Comparison of ENCODE assay signal across 1 cellular context in the genomic region with DNA sequence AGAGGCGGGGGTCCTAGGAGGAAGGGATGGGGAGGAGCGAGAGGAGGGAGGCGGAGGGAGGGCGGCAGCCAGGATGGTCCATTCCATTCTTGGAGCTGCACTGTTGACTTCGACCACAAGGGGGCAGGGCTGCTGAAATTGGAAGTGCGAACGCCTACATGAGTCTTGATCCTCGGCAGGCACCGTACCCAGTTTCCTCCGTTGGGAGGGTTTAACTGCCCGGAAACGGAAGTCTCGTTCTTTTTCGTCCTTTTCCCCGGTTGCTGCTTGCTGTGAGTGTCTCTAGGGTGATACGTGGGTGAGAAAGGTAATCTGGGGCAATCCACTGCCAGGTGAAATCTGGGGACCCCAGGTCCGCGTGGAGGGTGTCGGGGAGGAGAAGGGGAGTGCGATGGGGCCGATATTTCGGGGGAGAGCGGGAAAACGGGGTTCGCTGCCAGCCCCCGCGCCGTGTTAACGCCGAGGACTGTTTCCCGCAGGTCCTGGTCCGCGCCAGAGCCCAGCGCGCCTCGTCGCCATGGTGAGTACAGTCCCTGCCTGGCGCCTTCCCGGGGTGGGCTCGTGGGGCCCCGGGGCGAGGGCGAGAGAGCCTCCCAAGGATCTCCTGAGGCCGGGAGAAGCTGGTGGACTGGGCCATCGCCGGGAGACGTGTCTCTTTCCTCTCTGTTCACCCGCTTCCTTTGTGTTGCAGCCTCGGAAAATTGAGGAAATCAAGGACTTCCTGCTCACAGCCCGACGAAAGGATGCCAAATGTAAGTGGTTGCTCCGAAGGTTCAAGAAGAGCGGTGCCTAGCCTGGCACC.
TF ChIP-seq lines count a peak whose summit lies in the region.

A gene (plus strand): TSS at position 240 of the 802 bp plus-strand sequence. CDS start 278 bp downstream, at position 518.

TF ChIP-seq in K562, 482 proteins besides CTCF, POLR2A, EP300 and RAD21 (continued from another document and continues in another):
- TF ChIP-seq, protein P1, sequence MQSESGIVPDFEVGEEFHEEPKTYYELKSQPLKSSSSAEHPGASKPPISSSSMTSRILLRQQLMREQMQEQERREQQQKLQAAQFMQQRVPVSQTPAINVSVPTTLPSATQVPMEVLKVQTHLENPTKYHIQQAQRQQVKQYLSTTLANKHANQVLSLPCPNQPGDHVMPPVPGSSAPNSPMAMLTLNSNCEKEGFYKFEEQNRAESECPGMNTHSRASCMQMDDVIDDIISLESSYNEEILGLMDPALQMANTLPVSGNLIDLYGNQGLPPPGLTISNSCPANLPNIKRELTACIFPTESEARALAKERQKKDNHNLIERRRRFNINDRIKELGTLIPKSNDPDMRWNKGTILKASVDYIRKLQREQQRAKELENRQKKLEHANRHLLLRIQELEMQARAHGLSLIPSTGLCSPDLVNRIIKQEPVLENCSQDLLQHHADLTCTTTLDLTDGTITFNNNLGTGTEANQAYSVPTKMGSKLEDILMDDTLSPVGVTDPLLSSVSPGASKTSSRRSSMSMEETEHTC (IDR thresholded peaks at IDR 0.05): no peak
- TF ChIP-seq NR2C1 (IDR thresholded peaks at IDR 0.05) (peak; percentile 50; the same call in 1 of the 2 replicates), NR2C1 (tag; IDR thresholded peaks at IDR 0.05) (no peak), ZNF445 (CRISPR knock-in tag; IDR thresholded peaks at IDR 0.05; ENCODE audit: low read depth) (no peak), DACH1 (IDR thresholded peaks at IDR 0.05; ENCODE audit: partially characterized antibody) (no peak), ZNF263 (CRISPR knock-in tag; IDR thresholded peaks at IDR 0.05; ENCODE audit: borderline replicate concordance) (peak; percentile 80), CTBP1 (IDR thresholded peaks at IDR 0.05; ENCODE audit: borderline replicate concordance) (peak; percentile 58; the same call in 1 of the 2 replicates), ZBTB1 (CRISPR knock-in tag; IDR thresholded peaks at IDR 0.05; ENCODE audit: borderline replicate concordance, low read depth) (peak; percentile 44; the same call in 1 of the 2 replicates), FOXK1 (CRISPR knock-in tag; IDR thresholded peaks at IDR 0.05; ENCODE audit: borderline replicate concordance) (peak; percentile 81; the same call in 1 of the 2 replicates), EP400 (IDR thresholded peaks at IDR 0.05) (peak; percentile 98), TRIM24 (IDR thresholded peaks at IDR 0.05) (peak in 1 of 2 experiments; percentile 64; a peak in 1 of 4 replicates), BRF1 (IDR thresholded peaks at IDR 0.05; ENCODE audit: borderline replicate concordance, extremely low read depth, insufficient read length) (no peak), SMAD1 (IDR thresholded peaks at IDR 0.05; ENCODE audit: low read depth, low read length, partially characterized antibody) (peak; percentile 86), CSDE1 (IDR thresholded peaks at IDR 0.05) (no peak), POLR2AphosphoS5 (IDR thresholded peaks at IDR 0.05; ENCODE audit: control insufficient read depth, insufficient read depth, low read depth, low read length) (peak; percentile 99), ZFP36 (IDR thresholded peaks at IDR 0.05; ENCODE audit: low read depth, low read length, partially characterized antibody) (no peak), PTTG1 (tag; IDR thresholded peaks at IDR 0.05; ENCODE audit: low read depth) (no peak), JUNB (CRISPR knock-in tag; conservative IDR thresholded peaks at IDR 0.05) (no peak), ZNF316 (IDR thresholded peaks at IDR 0.05) (0 out of 2 replicates have a peak, but pooled peaks have one; percentile 12), NFE2L1 (tag; IDR thresholded peaks at IDR 0.05; ENCODE audit: borderline replicate concordance, low read depth) (no peak), MTA2 (IDR thresholded peaks at IDR 0.05; ENCODE audit: low read depth) (no peak), HNRNPK (IDR thresholded peaks at IDR 0.05; ENCODE audit: low read depth, low read length, poor library complexity, severe bottlenecking) (no peak), MEF2D (tag; conservative IDR thresholded peaks at IDR 0.05; ENCODE audit: low read depth) (no peak), RCOR1 (IDR thresholded peaks at IDR 0.05; ENCODE audit: borderline replicate concordance in 1 of 2, low read depth in 2 of 2, low read length in 2 of 2) (peak; percentile 34 to 84; a peak in 2 of 4 replicates), ZC3H11A (IDR thresholded peaks at IDR 0.05; ENCODE audit: low read depth, low read length) (no peak), XRCC5 (IDR thresholded peaks at IDR 0.05; ENCODE audit: low read depth, low read length) (peak; percentile 99), MYNN (IDR thresholded peaks at IDR 0.05) (0 out of 2 replicates have a peak, but pooled peaks have one; percentile 14), MYNN (CRISPR knock-in tag; IDR thresholded peaks at IDR 0.05) (no peak), ARID1B (IDR thresholded peaks at IDR 0.05) (peak; percentile 47), RFX5 (IDR thresholded peaks at IDR 0.05; ENCODE audit: low read depth, low read length) (no peak), TAL1 (IDR thresholded peaks at IDR 0.05) (0 out of 2 replicates have a peak, but pooled peaks have one; percentile 3)
- TF ChIP-seq, protein P2, sequence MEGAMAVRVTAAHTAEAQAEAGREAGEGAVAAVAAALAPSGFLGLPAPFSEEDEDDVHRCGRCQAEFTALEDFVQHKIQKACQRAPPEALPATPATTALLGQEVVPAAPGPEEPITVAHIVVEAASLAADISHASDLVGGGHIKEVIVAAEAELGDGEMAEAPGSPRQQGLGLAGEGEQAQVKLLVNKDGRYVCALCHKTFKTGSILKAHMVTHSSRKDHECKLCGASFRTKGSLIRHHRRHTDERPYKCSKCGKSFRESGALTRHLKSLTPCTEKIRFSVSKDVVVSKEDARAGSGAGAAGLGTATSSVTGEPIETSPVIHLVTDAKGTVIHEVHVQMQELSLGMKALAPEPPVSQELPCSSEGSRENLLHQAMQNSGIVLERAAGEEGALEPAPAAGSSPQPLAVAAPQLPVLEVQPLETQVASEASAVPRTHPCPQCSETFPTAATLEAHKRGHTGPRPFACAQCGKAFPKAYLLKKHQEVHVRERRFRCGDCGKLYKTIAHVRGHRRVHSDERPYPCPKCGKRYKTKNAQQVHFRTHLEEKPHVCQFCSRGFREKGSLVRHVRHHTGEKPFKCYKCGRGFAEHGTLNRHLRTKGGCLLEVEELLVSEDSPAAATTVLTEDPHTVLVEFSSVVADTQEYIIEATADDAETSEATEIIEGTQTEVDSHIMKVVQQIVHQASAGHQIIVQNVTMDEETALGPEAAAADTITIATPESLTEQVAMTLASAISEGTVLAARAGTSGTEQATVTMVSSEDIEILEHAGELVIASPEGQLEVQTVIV (CRISPR knock-in tag; IDR thresholded peaks at IDR 0.05; ENCODE audit: borderline replicate concordance): peak; percentile 31; the same call in 1 of the 2 replicates
- TF ChIP-seq, protein P3, sequence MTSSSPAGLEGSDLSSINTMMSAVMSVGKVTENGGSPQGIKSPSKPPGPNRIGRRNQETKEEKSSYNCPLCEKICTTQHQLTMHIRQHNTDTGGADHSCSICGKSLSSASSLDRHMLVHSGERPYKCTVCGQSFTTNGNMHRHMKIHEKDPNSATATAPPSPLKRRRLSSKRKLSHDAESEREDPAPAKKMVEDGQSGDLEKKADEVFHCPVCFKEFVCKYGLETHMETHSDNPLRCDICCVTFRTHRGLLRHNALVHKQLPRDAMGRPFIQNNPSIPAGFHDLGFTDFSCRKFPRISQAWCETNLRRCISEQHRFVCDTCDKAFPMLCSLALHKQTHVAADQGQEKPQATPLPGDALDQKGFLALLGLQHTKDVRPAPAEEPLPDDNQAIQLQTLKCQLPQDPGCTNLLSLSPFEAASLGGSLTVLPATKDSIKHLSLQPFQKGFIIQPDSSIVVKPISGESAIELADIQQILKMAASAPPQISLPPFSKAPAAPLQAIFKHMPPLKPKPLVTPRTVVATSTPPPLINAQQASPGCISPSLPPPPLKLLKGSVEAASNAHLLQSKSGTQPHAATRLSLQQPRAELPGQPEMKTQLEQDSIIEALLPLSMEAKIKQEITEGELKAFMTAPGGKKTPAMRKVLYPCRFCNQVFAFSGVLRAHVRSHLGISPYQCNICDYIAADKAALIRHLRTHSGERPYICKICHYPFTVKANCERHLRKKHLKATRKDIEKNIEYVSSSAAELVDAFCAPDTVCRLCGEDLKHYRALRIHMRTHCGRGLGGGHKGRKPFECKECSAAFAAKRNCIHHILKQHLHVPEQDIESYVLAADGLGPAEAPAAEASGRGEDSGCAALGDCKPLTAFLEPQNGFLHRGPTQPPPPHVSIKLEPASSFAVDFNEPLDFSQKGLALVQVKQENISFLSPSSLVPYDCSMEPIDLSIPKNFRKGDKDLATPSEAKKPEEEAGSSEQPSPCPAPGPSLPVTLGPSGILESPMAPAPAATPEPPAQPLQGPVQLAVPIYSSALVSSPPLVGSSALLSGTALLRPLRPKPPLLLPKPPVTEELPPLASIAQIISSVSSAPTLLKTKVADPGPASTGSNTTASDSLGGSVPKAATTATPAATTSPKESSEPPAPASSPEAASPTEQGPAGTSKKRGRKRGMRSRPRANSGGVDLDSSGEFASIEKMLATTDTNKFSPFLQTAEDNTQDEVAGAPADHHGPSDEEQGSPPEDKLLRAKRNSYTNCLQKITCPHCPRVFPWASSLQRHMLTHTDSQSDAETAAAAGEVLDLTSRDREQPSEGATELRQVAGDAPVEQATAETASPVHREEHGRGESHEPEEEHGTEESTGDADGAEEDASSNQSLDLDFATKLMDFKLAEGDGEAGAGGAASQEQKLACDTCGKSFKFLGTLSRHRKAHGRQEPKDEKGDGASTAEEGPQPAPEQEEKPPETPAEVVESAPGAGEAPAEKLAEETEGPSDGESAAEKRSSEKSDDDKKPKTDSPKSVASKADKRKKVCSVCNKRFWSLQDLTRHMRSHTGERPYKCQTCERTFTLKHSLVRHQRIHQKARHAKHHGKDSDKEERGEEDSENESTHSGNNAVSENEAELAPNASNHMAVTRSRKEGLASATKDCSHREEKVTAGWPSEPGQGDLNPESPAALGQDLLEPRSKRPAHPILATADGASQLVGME (CRISPR knock-in tag; IDR thresholded peaks at IDR 0.05): 0 out of 2 replicates have a peak, but pooled peaks have one; percentile 43
- TF ChIP-seq, protein P4, sequence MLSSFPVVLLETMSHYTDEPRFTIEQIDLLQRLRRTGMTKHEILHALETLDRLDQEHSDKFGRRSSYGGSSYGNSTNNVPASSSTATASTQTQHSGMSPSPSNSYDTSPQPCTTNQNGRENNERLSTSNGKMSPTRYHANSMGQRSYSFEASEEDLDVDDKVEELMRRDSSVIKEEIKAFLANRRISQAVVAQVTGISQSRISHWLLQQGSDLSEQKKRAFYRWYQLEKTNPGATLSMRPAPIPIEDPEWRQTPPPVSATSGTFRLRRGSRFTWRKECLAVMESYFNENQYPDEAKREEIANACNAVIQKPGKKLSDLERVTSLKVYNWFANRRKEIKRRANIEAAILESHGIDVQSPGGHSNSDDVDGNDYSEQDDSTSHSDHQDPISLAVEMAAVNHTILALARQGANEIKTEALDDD (IDR thresholded peaks at IDR 0.05): no peak
- TF ChIP-seq, protein P5, sequence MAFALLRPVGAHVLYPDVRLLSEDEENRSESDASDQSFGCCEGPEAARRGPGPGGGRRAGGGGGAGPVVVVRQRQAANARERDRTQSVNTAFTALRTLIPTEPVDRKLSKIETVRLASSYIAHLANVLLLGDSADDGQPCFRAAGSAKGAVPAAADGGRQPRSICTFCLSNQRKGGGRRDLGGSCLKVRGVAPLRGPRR (CRISPR knock-in tag; IDR thresholded peaks at IDR 0.05): no peak
- TF ChIP-seq, protein P6, sequence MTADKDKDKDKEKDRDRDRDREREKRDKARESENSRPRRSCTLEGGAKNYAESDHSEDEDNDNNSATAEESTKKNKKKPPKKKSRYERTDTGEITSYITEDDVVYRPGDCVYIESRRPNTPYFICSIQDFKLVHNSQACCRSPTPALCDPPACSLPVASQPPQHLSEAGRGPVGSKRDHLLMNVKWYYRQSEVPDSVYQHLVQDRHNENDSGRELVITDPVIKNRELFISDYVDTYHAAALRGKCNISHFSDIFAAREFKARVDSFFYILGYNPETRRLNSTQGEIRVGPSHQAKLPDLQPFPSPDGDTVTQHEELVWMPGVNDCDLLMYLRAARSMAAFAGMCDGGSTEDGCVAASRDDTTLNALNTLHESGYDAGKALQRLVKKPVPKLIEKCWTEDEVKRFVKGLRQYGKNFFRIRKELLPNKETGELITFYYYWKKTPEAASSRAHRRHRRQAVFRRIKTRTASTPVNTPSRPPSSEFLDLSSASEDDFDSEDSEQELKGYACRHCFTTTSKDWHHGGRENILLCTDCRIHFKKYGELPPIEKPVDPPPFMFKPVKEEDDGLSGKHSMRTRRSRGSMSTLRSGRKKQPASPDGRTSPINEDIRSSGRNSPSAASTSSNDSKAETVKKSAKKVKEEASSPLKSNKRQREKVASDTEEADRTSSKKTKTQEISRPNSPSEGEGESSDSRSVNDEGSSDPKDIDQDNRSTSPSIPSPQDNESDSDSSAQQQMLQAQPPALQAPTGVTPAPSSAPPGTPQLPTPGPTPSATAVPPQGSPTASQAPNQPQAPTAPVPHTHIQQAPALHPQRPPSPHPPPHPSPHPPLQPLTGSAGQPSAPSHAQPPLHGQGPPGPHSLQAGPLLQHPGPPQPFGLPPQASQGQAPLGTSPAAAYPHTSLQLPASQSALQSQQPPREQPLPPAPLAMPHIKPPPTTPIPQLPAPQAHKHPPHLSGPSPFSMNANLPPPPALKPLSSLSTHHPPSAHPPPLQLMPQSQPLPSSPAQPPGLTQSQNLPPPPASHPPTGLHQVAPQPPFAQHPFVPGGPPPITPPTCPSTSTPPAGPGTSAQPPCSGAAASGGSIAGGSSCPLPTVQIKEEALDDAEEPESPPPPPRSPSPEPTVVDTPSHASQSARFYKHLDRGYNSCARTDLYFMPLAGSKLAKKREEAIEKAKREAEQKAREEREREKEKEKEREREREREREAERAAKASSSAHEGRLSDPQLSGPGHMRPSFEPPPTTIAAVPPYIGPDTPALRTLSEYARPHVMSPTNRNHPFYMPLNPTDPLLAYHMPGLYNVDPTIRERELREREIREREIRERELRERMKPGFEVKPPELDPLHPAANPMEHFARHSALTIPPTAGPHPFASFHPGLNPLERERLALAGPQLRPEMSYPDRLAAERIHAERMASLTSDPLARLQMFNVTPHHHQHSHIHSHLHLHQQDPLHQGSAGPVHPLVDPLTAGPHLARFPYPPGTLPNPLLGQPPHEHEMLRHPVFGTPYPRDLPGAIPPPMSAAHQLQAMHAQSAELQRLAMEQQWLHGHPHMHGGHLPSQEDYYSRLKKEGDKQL (CRISPR knock-in tag; IDR thresholded peaks at IDR 0.05; ENCODE audit: borderline replicate concordance): no peak
- TF ChIP-seq, protein P7, sequence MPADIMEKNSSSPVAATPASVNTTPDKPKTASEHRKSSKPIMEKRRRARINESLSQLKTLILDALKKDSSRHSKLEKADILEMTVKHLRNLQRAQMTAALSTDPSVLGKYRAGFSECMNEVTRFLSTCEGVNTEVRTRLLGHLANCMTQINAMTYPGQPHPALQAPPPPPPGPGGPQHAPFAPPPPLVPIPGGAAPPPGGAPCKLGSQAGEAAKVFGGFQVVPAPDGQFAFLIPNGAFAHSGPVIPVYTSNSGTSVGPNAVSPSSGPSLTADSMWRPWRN (IDR thresholded peaks at IDR 0.05; ENCODE audit: low read depth): no peak
- TF ChIP-seq, protein P8, sequence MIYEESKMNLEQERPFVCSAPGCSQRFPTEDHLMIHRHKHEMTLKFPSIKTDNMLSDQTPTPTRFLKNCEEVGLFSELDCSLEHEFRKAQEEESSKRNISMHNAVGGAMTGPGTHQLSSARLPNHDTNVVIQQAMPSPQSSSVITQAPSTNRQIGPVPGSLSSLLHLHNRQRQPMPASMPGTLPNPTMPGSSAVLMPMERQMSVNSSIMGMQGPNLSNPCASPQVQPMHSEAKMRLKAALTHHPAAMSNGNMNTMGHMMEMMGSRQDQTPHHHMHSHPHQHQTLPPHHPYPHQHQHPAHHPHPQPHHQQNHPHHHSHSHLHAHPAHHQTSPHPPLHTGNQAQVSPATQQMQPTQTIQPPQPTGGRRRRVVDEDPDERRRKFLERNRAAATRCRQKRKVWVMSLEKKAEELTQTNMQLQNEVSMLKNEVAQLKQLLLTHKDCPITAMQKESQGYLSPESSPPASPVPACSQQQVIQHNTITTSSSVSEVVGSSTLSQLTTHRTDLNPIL (CRISPR knock-in tag; IDR thresholded peaks at IDR 0.05): no peak
